Comparison of ENCODE assay signal across 8 cellular contexts in genomic region chr19:1240925-1241324, GRCh38. TPM values are rescaled to one million over a fixed set of nuclear protein-coding genes. Genes with fewer than 3 reads are reported as not detected.
DNase-seq lines count a peak whose midpoint lies in the region; ATAC-seq, FAIRE-seq and TF ChIP-seq lines count a peak whose summit lies in the region.

No MANE protein-coding gene starts in this region.

- no peak for TF ChIP-seq EP300 in upper lobe of left lung (IDR thresholded peaks at IDR 0.05)

- peaks cover 21% of the 10 kb centered on the region for H3K4me1 ChIP-seq in cardiac muscle cell (ENCODE audit: low read depth)
- peaks cover 56% of the 10 kb centered on the region for H3K4me1 ChIP-seq in mesenchymal stem cell (ENCODE audit: control insufficient read depth, insufficient read depth, low read depth, low read length)
- peaks cover 67 to 89% (median 73%) of the 10 kb centered on the region in 4 donors for H3K4me1 ChIP-seq in upper lobe of left lung

- H3K14ac ChIP-seq in mesenchymal stem cell (ENCODE audit: low read length in 2 of 2): no peak overlapping the region

- peaks cover 0 to 12% of the 10 kb centered on the region in 2 donors for H3K36me3 Mint-ChIP-seq in activated naive CD4-positive, alpha-beta T cell treated with anti-CD3 and anti-CD28 coated beads, Interleukin-2, amount 50 U/mL, for 72 hours

- no peak overlapping the region for H2AFZ ChIP-seq in mesenchymal stem cell (ENCODE audit: low read depth, low read length)

- no peak overlapping the region for H2BK15ac ChIP-seq in mesenchymal stem cell (ENCODE audit: low read depth, poor library complexity, severe bottlenecking)

- intact Hi-C loops in Right ventricle myocardium inferior (cut with DNase I): loop anchor here (1.0 to 10.0 kb wide), 4 partner anchors 20 to 446 kb away; partner anchors contain the start of genes ARID3A and PTBP1

- H3K4ac ChIP-seq in mesenchymal stem cell (ENCODE audit: low read depth in 1 of 2, low read length in 2 of 2): no peak overlapping the region

- H3K36me3 ChIP-seq in cardiac muscle cell (no peaks in the 10 kb centered on the region), mesenchymal stem cell (ENCODE audit: control insufficient read depth in 1 of 2, insufficient read depth in 2 of 2, low read depth in 1 of 2, low read length in 2 of 2) (peaks cover 5 to 28% of the 10 kb centered on the region in 2 experiments), upper lobe of left lung (peaks cover 0 to 5% (median 1%) of the 10 kb centered on the region in 4 donors)

- TF ChIP-seq CTCF in cardiac muscle cell (IDR thresholded peaks at IDR 0.05; ENCODE audit: low read depth, low read length) (no peak), upper lobe of left lung (IDR thresholded peaks at IDR 0.05) (no peak)

- H3K4me3 ChIP-seq in cardiac muscle cell: peak overlapping the region; percentile 99
- H3K4me3 ChIP-seq in mesenchymal stem cell (ENCODE audit: insufficient read depth in 1 of 2, low read depth in 1 of 2, low read length in 2 of 2): peak overlapping the region in 1 of 2 experiments; percentile 93
- H3K4me3 ChIP-seq in upper lobe of left lung: peak overlapping the region in 3 of 4 donors; percentile 45 to 87 (median 63)

- H3K9me3 ChIP-seq in cardiac muscle cell (ENCODE audit: low read depth) (no peaks in the 10 kb centered on the region), mesenchymal stem cell (ENCODE audit: control insufficient read depth, low read length) (no peaks in the 10 kb centered on the region), upper lobe of left lung (no peaks in the 10 kb centered on the region)

- no peak for FAIRE-seq in GM19239 (lab: Jason Lieb, UNC)

- H4K8ac ChIP-seq in mesenchymal stem cell (ENCODE audit: low read length): no peak overlapping the region

- H3K27me3 ChIP-seq in cardiac muscle cell: no peaks in the 10 kb centered on the region
- no peaks in the 10 kb centered on the region for H3K27me3 ChIP-seq in mesenchymal stem cell (ENCODE audit: control insufficient read depth in 1 of 2, insufficient read depth in 1 of 2, low read length in 2 of 2)
- peaks cover 0 to 9% (median 3%) of the 10 kb centered on the region in 4 donors for H3K27me3 ChIP-seq in upper lobe of left lung

- no peak for ATAC-seq in Right ventricle myocardium inferior
- ATAC-seq in activated naive CD4-positive, alpha-beta T cell treated with anti-CD3 and anti-CD28 coated beads, Interleukin-2, amount 50 U/mL, for 72 hours: no peak
- ATAC-seq in upper lobe of left lung (ENCODE audit: low FRiP score in 2 of 2): no peak
- ATAC-seq in GM18870 (IDR thresholded peaks at IDR 0.05; ENCODE audit: unreplicated experiment): no peak
- ATAC-seq in HG02798 (IDR thresholded peaks at IDR 0.05; ENCODE audit: poor library complexity, unreplicated experiment): no peak

- DNase-seq in cardiac muscle cell (ENCODE audit: low read depth in 1 of 2, low spot score in 1 of 2) (no peak), Right ventricle myocardium inferior (ENCODE audit: missing footprints) (no peak), mesenchymal stem cell (no peak), upper lobe of left lung (peak in 1 of 2 donors; percentile 62), GM19239 (ENCODE audit: insufficient read length, low spot score) (no peak)
- no peak for DNase-seq in activated naive CD4-positive, alpha-beta T cell treated with anti-CD3 and anti-CD28 coated beads, Interleukin-2, amount 50 U/mL, for 72 hours (ENCODE audit: low spot score in 2 of 2)

- H3K23ac ChIP-seq in mesenchymal stem cell (ENCODE audit: low read length in 2 of 2): no peak overlapping the region

- H3K79me1 ChIP-seq in mesenchymal stem cell (replicated peaks; ENCODE audit: low read length, poor library complexity, severe bottlenecking): peaks cover 23% of the 10 kb centered on the region

- H2BK12ac ChIP-seq in mesenchymal stem cell (ENCODE audit: low read length in 2 of 2): peak overlapping the region in 1 of 2 experiments; percentile 10

- no peak overlapping the region for H2AK5ac ChIP-seq in mesenchymal stem cell (ENCODE audit: low read length, severe bottlenecking)

- H3K4me2 ChIP-seq in mesenchymal stem cell (ENCODE audit: low read length, poor library complexity, severe bottlenecking): peak overlapping the region; percentile 79

- H4K91ac ChIP-seq in mesenchymal stem cell (ENCODE audit: low read length): no peak overlapping the region

- H3K27ac ChIP-seq in cardiac muscle cell (no peak overlapping the region), mesenchymal stem cell (ENCODE audit: low read length, poor library complexity, severe bottlenecking) (no peak overlapping the region), upper lobe of left lung (peak overlapping the region in 1 of 4 donors; percentile 100)

- H3K9ac ChIP-seq in mesenchymal stem cell (ENCODE audit: low read length): peak overlapping the region; percentile 85

- no peaks in the 10 kb centered on the region for H3K9me3 Mint-ChIP-seq in activated naive CD4-positive, alpha-beta T cell treated with anti-CD3 and anti-CD28 coated beads, Interleukin-2, amount 50 U/mL, for 72 hours

- 83% methylated on average over 15 of the region's 15 CpGs for WGBS in mesenchymal stem cell
- WGBS in upper lobe of left lung, 2 donors: 45 to 62% methylated on average over 8 to 15 of the region's 15 CpGs

- no peak overlapping the region for H2BK120ac ChIP-seq in mesenchymal stem cell (ENCODE audit: low read depth, low read length)

- peak overlapping the region; percentile 84 to 88 for H3K27ac Mint-ChIP-seq in activated naive CD4-positive, alpha-beta T cell treated with anti-CD3 and anti-CD28 coated beads, Interleukin-2, amount 50 U/mL, for 72 hours

- peak overlapping the region; percentile 12 for H2BK5ac ChIP-seq in mesenchymal stem cell (ENCODE audit: low read depth, low read length, poor library complexity, severe bottlenecking)

- no peak overlapping the region for H3K18ac ChIP-seq in mesenchymal stem cell (ENCODE audit: low read depth in 1 of 2, low read length in 2 of 2)

- no peak for TF ChIP-seq POLR2A in upper lobe of left lung (IDR thresholded peaks at IDR 0.05)

RNA-seq across cellular contexts. Expression of gene ATP5F1D, which starts 0.6 kb away (rescaled TPM):
- 188 and 355 TPM in 2 replicates for total RNA-seq in cardiac muscle cell
- polyA plus RNA-seq in cardiac muscle cell: 505 and 638 TPM in 2 replicates
- 656 TPM for total RNA-seq in Right ventricle myocardium inferior
- total RNA-seq in activated naive CD4-positive, alpha-beta T cell treated with anti-CD3 and anti-CD28 coated beads, Interleukin-2, amount 50 U/mL, for 72 hours: 100 to 1,000 TPM; 114 to 201 TPM
- 121 TPM for polyA plus RNA-seq in mesenchymal stem cell (2013, experiment 1 of 2)
- 127 TPM for polyA plus RNA-seq in mesenchymal stem cell (2013, experiment 2 of 2)
- 100 to 1,000 TPM in 3 of 6 donors, 10 to 100 TPM in 3; 56.0 to 187 (median 113) TPM for total RNA-seq in upper lobe of left lung

RNA-seq across cellular contexts. Expression of gene CBARP, which starts 3.1 kb away (rescaled TPM):
- total RNA-seq in cardiac muscle cell (21.1 and 29.1 TPM in 2 replicates), Right ventricle myocardium inferior (1.2 TPM), upper lobe of left lung (1 to 10 TPM in 3 of 6 donors, under 1 TPM in 1, not detected in 2; 0.30 to 1.8 (median 1.0) TPM)
- 22.1 and 30.6 TPM in 2 replicates for polyA plus RNA-seq in cardiac muscle cell
- 1 to 10 TPM; 1.0 to 1.6 TPM for total RNA-seq in activated naive CD4-positive, alpha-beta T cell treated with anti-CD3 and anti-CD28 coated beads, Interleukin-2, amount 50 U/mL, for 72 hours
- 8.1 TPM for polyA plus RNA-seq in mesenchymal stem cell (2013, experiment 1 of 2)
- 8.0 TPM for polyA plus RNA-seq in mesenchymal stem cell (2013, experiment 2 of 2)

RNA-seq across cellular contexts. Expression of gene MIDN, which starts 7.5 kb away (rescaled TPM):
- total RNA-seq in cardiac muscle cell (45.6 and 89.2 TPM in 2 replicates), Right ventricle myocardium inferior (62.8 TPM), upper lobe of left lung (100 to 1,000 TPM in 2 of 6 donors, 10 to 100 TPM in 4; 33.5 to 176 (median 75.9) TPM)
- polyA plus RNA-seq in cardiac muscle cell: 58.1 and 76.0 TPM in 2 replicates
- total RNA-seq in activated naive CD4-positive, alpha-beta T cell treated with anti-CD3 and anti-CD28 coated beads, Interleukin-2, amount 50 U/mL, for 72 hours: 100 to 1,000 TPM in 1 of 2 donors, 10 to 100 TPM in 1; 52.9 to 113 TPM
- 58.6 TPM for polyA plus RNA-seq in mesenchymal stem cell (2013, experiment 1 of 2)
- polyA plus RNA-seq in mesenchymal stem cell (2013, experiment 2 of 2): 58.0 TPM

RNA-seq across cellular contexts. Expression of gene CIRBP, which starts 28.2 kb away (rescaled TPM):
- total RNA-seq in cardiac muscle cell: 1,112 and 2,236 TPM in 2 replicates
- polyA plus RNA-seq in cardiac muscle cell: 716 and 851 TPM in 2 replicates
- total RNA-seq in Right ventricle myocardium inferior: 219 TPM
- total RNA-seq in activated naive CD4-positive, alpha-beta T cell treated with anti-CD3 and anti-CD28 coated beads, Interleukin-2, amount 50 U/mL, for 72 hours: 100 to 1,000 TPM; 148 to 157 TPM
- polyA plus RNA-seq in mesenchymal stem cell (2013, experiment 1 of 2): 118 TPM
- 120 TPM for polyA plus RNA-seq in mesenchymal stem cell (2013, experiment 2 of 2)
- total RNA-seq in upper lobe of left lung: 1,000 to 10,000 TPM in 1 of 6 donors, 100 to 1,000 TPM in 5; 326 to 1,348 (median 441) TPM

RNA-seq across cellular contexts. Expression of gene FAM174C, which starts 34.4 kb away (rescaled TPM):
- 31.2 and 44.9 TPM in 2 replicates for total RNA-seq in cardiac muscle cell
- 34.0 and 34.4 TPM in 2 replicates for polyA plus RNA-seq in cardiac muscle cell
- total RNA-seq in Right ventricle myocardium inferior: 13.1 TPM
- total RNA-seq in activated naive CD4-positive, alpha-beta T cell treated with anti-CD3 and anti-CD28 coated beads, Interleukin-2, amount 50 U/mL, for 72 hours: 10 to 100 TPM; 42.1 to 76.0 TPM
- 60.2 TPM for polyA plus RNA-seq in mesenchymal stem cell (2013, experiment 1 of 2)
- 59.6 TPM for polyA plus RNA-seq in mesenchymal stem cell (2013, experiment 2 of 2)
- total RNA-seq in upper lobe of left lung: 10 to 100 TPM; 43.0 to 85.3 (median 59.6) TPM
